ENCODE assay signal across 1 cellular context in the genomic region with DNA sequence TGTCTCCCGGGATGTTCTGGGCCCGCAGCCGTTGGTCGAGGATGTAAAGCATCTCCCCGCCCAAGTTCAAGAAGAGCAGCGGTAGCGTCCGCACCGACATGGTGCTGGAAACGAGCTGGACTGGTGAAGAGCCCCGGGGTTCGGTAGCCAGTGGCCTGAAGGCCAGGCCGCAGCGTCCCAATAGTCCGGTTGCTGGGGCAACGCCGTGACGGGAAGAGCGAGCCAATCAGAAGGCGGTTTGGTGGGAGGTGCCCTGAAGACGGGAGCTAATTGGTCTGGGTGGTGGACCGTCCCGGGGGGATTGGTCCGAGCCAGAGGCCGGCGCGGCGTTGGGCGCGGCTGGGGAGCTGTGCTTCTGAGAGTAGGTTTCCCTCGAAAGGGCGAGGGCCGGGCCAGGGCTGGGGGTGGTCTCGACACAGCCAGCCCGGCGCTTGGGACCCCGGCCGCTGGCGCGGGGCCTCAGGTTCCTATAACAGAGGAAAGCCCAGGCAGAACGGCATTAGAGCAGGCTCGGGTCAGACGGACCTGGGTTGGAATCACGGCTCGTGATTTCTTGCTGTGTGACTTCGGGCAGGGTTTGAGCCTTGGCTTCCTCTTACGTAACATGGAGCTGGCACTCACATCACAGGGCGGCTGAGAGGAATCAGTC.
A peak's percentile ranks its signal among the peaks of the same experiment; 100 is the strongest.
TF ChIP-seq lines count a peak whose summit lies in the region.

A gene with protein sequence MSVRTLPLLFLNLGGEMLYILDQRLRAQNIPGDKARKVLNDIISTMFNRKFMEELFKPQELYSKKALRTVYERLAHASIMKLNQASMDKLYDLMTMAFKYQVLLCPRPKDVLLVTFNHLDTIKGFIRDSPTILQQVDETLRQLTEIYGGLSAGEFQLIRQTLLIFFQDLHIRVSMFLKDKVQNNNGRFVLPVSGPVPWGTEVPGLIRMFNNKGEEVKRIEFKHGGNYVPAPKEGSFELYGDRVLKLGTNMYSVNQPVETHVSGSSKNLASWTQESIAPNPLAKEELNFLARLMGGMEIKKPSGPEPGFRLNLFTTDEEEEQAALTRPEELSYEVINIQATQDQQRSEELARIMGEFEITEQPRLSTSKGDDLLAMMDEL (minus strand): TSS at position 182 of the 649 bp plus-strand sequence. CDS start 82 bp downstream, at position 100.

TF ChIP-seq in HepG2, 621 proteins besides CTCF, POLR2A, EP300 and RAD21 (continued from another document and continues in another):
- TF ChIP-seq ZNF274 (CRISPR knock-in tag; IDR thresholded peaks at IDR 0.05) (peak; percentile 82; the same call in 1 of the 2 replicates), TFE3 (CRISPR knock-in tag; IDR thresholded peaks at IDR 0.05) (peak; percentile 50; the same call in 1 of the 2 replicates), ZNF792 (CRISPR knock-in tag; IDR thresholded peaks at IDR 0.05) (peak; percentile 66; the same call in 1 of the 2 replicates), ZNF547 (CRISPR knock-in tag; IDR thresholded peaks at IDR 0.05) (peak; percentile 83; the same call in 1 of the 2 replicates), STAG1 (CRISPR knock-in tag; IDR thresholded peaks at IDR 0.05) (no peak), ZNF276 (CRISPR knock-in tag; IDR thresholded peaks at IDR 0.05; ENCODE audit: low read depth) (peak; percentile 88), ZNF331 (CRISPR knock-in tag; IDR thresholded peaks at IDR 0.05) (0 out of 2 replicates have a peak, but pooled peaks have one; percentile 45), AGO1 (IDR thresholded peaks at IDR 0.05; ENCODE audit: low read depth, low read length, poor library complexity, severe bottlenecking) (no peak), POGZ (CRISPR knock-in tag; IDR thresholded peaks at IDR 0.05) (no peak), ZNF280D (CRISPR knock-in tag; IDR thresholded peaks at IDR 0.05) (peak; percentile 67; the same call in 1 of the 2 replicates), CBX5 (CRISPR knock-in tag; IDR thresholded peaks at IDR 0.05; ENCODE audit: borderline replicate concordance) (0 out of 2 replicates have a peak, but pooled peaks have one; percentile 13), HOXA5 (CRISPR knock-in tag; IDR thresholded peaks at IDR 0.05) (0 out of 2 replicates have a peak, but pooled peaks have one; percentile 56), ZNF510 (CRISPR knock-in tag; IDR thresholded peaks at IDR 0.05; ENCODE audit: low read depth) (peak; percentile 25; the same call in 1 of the 2 replicates), ZNF350 (CRISPR knock-in tag; IDR thresholded peaks at IDR 0.05; ENCODE audit: borderline replicate concordance, low read depth) (peak; percentile 59; the same call in 1 of the 2 replicates), ZNF709 (CRISPR knock-in tag; IDR thresholded peaks at IDR 0.05) (peak; percentile 91), ZFP90 (CRISPR knock-in tag; IDR thresholded peaks at IDR 0.05; ENCODE audit: borderline replicate concordance) (peak; percentile 59; the same call in 1 of the 2 replicates), SIN3A (IDR thresholded peaks at IDR 0.05; ENCODE audit: borderline replicate concordance, low read depth, low read length) (peak; percentile 62; the same call in 1 of the 2 replicates), MTA1 (CRISPR knock-in tag; IDR thresholded peaks at IDR 0.05; ENCODE audit: borderline replicate concordance) (no peak), KDM5A (IDR thresholded peaks at IDR 0.05; ENCODE audit: borderline replicate concordance, low read length) (no peak), ZNF546 (CRISPR knock-in tag; conservative IDR thresholded peaks at IDR 0.05) (peak; percentile 78; the same call in 1 of the 2 replicates), SNAPC2 (CRISPR knock-in tag; IDR thresholded peaks at IDR 0.05) (no peak), ZNF121 (CRISPR knock-in tag; IDR thresholded peaks at IDR 0.05) (no peak), ZBTB39 (CRISPR knock-in tag; IDR thresholded peaks at IDR 0.05) (no peak), SP4 (CRISPR knock-in tag; IDR thresholded peaks at IDR 0.05) (no peak), ZNF430 (CRISPR knock-in tag; IDR thresholded peaks at IDR 0.05) (peak; percentile 82; the same call in 1 of the 2 replicates), AKAP8 (CRISPR knock-in tag; IDR thresholded peaks at IDR 0.05) (no peak), NFYB (CRISPR knock-in tag; IDR thresholded peaks at IDR 0.05) (peak; percentile 94), LRRFIP1 (CRISPR knock-in tag; conservative IDR thresholded peaks at IDR 0.05) (no peak), BCL6 (CRISPR knock-in tag; IDR thresholded peaks at IDR 0.05) (0 out of 2 replicates have a peak, but pooled peaks have one; percentile 25), ZNF776 (CRISPR knock-in tag; IDR thresholded peaks at IDR 0.05) (no peak; the same call in 1 of the 2 replicates), MIXL1 (CRISPR knock-in tag; IDR thresholded peaks at IDR 0.05) (no peak), JDP2 (CRISPR knock-in tag; IDR thresholded peaks at IDR 0.05; ENCODE audit: borderline replicate concordance) (no peak), ZNF570 (CRISPR knock-in tag; IDR thresholded peaks at IDR 0.05; ENCODE audit: borderline replicate concordance) (no peak), GABPB1 (CRISPR knock-in tag; IDR thresholded peaks at IDR 0.05) (peak; percentile 63; the same call in 1 of the 2 replicates), ZNF607 (CRISPR knock-in tag; IDR thresholded peaks at IDR 0.05; ENCODE audit: borderline replicate concordance) (peak; percentile 83)
- TF ChIP-seq, protein P1, sequence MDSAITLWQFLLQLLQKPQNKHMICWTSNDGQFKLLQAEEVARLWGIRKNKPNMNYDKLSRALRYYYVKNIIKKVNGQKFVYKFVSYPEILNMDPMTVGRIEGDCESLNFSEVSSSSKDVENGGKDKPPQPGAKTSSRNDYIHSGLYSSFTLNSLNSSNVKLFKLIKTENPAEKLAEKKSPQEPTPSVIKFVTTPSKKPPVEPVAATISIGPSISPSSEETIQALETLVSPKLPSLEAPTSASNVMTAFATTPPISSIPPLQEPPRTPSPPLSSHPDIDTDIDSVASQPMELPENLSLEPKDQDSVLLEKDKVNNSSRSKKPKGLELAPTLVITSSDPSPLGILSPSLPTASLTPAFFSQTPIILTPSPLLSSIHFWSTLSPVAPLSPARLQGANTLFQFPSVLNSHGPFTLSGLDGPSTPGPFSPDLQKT (CRISPR knock-in tag; IDR thresholded peaks at IDR 0.05; ENCODE audit: borderline replicate concordance): no peak
- TF ChIP-seq, protein P2, sequence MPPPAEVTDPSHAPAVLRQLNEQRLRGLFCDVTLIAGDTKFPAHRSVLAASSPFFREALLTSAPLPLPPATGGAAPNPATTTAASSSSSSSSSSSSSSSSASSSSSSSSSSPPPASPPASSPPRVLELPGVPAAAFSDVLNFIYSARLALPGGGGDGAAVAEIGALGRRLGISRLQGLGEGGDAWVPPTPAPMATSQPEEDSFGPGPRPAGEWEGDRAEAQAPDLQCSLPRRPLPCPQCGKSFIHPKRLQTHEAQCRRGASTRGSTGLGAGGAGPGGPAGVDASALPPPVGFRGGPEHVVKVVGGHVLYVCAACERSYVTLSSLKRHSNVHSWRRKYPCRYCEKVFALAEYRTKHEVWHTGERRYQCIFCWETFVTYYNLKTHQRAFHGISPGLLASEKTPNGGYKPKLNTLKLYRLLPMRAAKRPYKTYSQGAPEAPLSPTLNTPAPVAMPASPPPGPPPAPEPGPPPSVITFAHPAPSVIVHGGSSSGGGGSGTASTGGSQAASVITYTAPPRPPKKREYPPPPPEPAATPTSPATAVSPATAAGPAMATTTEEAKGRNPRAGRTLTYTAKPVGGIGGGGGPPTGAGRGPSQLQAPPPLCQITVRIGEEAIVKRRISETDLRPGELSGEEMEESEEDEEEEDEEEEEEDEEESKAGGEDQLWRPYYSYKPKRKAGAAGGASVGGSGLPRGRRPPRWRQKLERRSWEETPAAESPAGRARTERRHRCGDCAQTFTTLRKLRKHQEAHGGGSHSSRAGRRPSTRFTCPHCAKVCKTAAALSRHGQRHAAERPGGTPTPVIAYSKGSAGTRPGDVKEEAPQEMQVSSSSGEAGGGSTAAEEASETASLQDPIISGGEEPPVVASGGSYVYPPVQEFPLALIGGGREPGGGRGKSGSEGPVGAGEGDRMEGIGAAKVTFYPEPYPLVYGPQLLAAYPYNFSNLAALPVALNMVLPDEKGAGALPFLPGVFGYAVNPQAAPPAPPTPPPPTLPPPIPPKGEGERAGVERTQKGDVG (CRISPR knock-in tag; IDR thresholded peaks at IDR 0.05; ENCODE audit: borderline replicate concordance): 0 out of 2 replicates have a peak, but pooled peaks have one; percentile 30
- TF ChIP-seq, protein P3, sequence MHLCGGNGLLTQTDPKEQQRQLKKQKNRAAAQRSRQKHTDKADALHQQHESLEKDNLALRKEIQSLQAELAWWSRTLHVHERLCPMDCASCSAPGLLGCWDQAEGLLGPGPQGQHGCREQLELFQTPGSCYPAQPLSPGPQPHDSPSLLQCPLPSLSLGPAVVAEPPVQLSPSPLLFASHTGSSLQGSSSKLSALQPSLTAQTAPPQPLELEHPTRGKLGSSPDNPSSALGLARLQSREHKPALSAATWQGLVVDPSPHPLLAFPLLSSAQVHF (CRISPR knock-in tag; IDR thresholded peaks at IDR 0.05): no peak
